Comparison of ENCODE assay signal across 32 cellular contexts in genomic region chr7:93948106-93948505, GRCh38. TPM values are rescaled to one million over a fixed set of nuclear protein-coding genes. Genes with fewer than 3 reads are reported as not detected.
A peak's percentile ranks its signal among the peaks of the same experiment; 100 is the strongest.
DNase-seq lines count a peak whose midpoint lies in the region; ATAC-seq, FAIRE-seq and TF ChIP-seq lines count a peak whose summit lies in the region.
"Had no signal": no experiment of that assay in that cellular context is flagged by ENCODE, and none has a peak within 500 bp of the region (broad histone marks: within the 10 kb centered on the region; RNA-seq: fewer than 3 reads in every experiment).

No MANE protein-coding gene starts in this region.

- H3K27ac Mint-ChIP-seq in HFFc6 (no peak overlapping the region), astrocyte (ENCODE audit: unreplicated experiment) (no peak overlapping the region), T-cell (no peak overlapping the region)
- H3K27ac Mint-ChIP-seq: activated naive CD4-positive, alpha-beta T cell treated with anti-CD3 and anti-CD28 coated beads, Interleukin-2, amount 10 ng/mL, durations not matched to agents 7 days and 5 days; GM23338; stimulated activated memory B cell treated with anti-CD40 and anti-IgM and Interleukin-4, amounts not matched to agents 10 μg/mL and 1 μg/mL and 100 μg/mL, for 72 hours had no signal

- no peaks in the 10 kb centered on the region for H3K4me1 ChIP-seq in astrocyte (ENCODE audit: insufficient read depth, low read length)
- H3K4me1 ChIP-seq in kidney (ENCODE audit: control insufficient read depth in 1 of 2, insufficient read depth in 1 of 2, low read depth in 1 of 2, low read length in 2 of 2), result no peaks in the 10 kb centered on the region
- H3K4me1 ChIP-seq: Peyer's patch, right lobe of liver had no signal

- H3K9ac ChIP-seq in astrocyte (ENCODE audit: low read length), result no peak overlapping the region
- no peak overlapping the region for H3K9ac ChIP-seq in kidney (ENCODE audit: low read length in 2 of 2)

- DNase-seq in AG10803 (ENCODE audit: low read depth) (peak; percentile 85), HFFc6 (peak; percentile 40), astrocyte (ENCODE audit: low read depth) (peak; percentile 67), iris pigment epithelial cell (ENCODE audit: low read depth) (peak; percentile 60), kidney (no peak), T-cell (no peak), iPS-NIHi7 (ENCODE audit: extremely low spot score) (no peak), D341Med (ENCODE audit: low spot score) (no peak)
- DNase-seq: activated CD4-positive, alpha-beta T cell treated with anti-CD3 and anti-CD28 coated beads, Interleukin-2, amount 50 U/mL, for 4 hours; activated CD4-positive, CD25-positive, alpha-beta regulatory T cell; activated naive CD4-positive, alpha-beta T cell treated with anti-CD3 and anti-CD28 coated beads, Interleukin-2, amount 10 ng/mL, durations not matched to agents 7 days and 5 days; anterior cingulate cortex; cortex of kidney; DND-41; NCI-H1105 treated with DMSO at 0.1 percent for 48 hours; NCI-H1930; NCI-H526 treated with DMSO at 0.1 percent for 48 hours; Peyer's patch; posterior cingulate gyrus; right lobe of liver; SIG-M5; stimulated activated CD4-positive, alpha-beta T cell treated with anti-CD3 and anti-CD28 coated beads, Interleukin-4, amount 100 ng/mL, for 4 hours; substantia nigra; T-helper 1 cell; upper lobe of left lung had no signal

- no peak for TF ChIP-seq CTCF in AG10803 (conservative IDR thresholded peaks at IDR 0.05; ENCODE audit: low read length)
- TF ChIP-seq CTCF in HFFc6 (IDR thresholded peaks at IDR 0.05), result no peak
- no peak for TF ChIP-seq CTCF in astrocyte (IDR thresholded peaks at IDR 0.05; ENCODE audit: insufficient read depth, low read depth, low read length)
- no peak for TF ChIP-seq CTCF in kidney (IDR thresholded peaks at IDR 0.05; ENCODE audit: borderline replicate concordance, extremely low read depth, insufficient read depth)

- no peaks in the 10 kb centered on the region for H4K20me1 ChIP-seq in astrocyte (ENCODE audit: insufficient read depth, low read length)

- intact Hi-C loops in kidney (cut with DNase I), result no loop called here

- ATAC-seq in T-cell (replicated peaks in 1 of 4), result no peak
- ATAC-seq: GM23338; right lobe of liver; stimulated activated memory B cell treated with anti-CD40 and anti-IgM and Interleukin-4, amounts not matched to agents 10 μg/mL and 1 μg/mL and 100 μg/mL, for 72 hours had no signal

- H3K79me2 ChIP-seq in astrocyte (ENCODE audit: insufficient read depth, low read length), result no peaks in the 10 kb centered on the region

- no peaks in the 10 kb centered on the region for H3K36me3 ChIP-seq in astrocyte (ENCODE audit: insufficient read depth, low read length)
- no peaks in the 10 kb centered on the region for H3K36me3 ChIP-seq in kidney (ENCODE audit: control insufficient read depth in 1 of 2, insufficient read depth in 2 of 2, low read length in 2 of 2)
- H3K36me3 ChIP-seq: cardiac muscle cell, esophagus muscularis mucosa, Peyer's patch, right lobe of liver, upper lobe of left lung had no signal

- H3K4me1 Mint-ChIP-seq in HFFc6 (ENCODE audit: low read depth) (peaks cover 4% of the 10 kb centered on the region; the same call in 1 of the 2 replicates), astrocyte (ENCODE audit: low read depth, unreplicated experiment) (peaks cover 15% of the 10 kb centered on the region), T-cell (no peaks in the 10 kb centered on the region)
- H3K4me1 Mint-ChIP-seq: activated naive CD4-positive, alpha-beta T cell treated with anti-CD3 and anti-CD28 coated beads, Interleukin-2, amount 10 ng/mL, durations not matched to agents 7 days and 5 days; GM23338 had no signal

- peak; percentile 83 for FAIRE-seq in astrocyte (lab: Jason Lieb, UNC)
- no peak for FAIRE-seq in kidney (lab: Jason Lieb, UNC)
- FAIRE-seq: GM12891 had no signal

- H3K9me3 ChIP-seq in astrocyte (ENCODE audit: insufficient read depth, low read depth, low read length), result no peaks in the 10 kb centered on the region
- H3K9me3 ChIP-seq in kidney (ENCODE audit: control insufficient read depth in 1 of 2, low read length in 2 of 2), result no peaks in the 10 kb centered on the region
- H3K9me3 ChIP-seq: esophagus muscularis mucosa, Peyer's patch, right lobe of liver, upper lobe of left lung had no signal

- H3K36me3 Mint-ChIP-seq in HFFc6 (ENCODE audit: low read depth), result no peaks in the 10 kb centered on the region
- H3K36me3 Mint-ChIP-seq in astrocyte (ENCODE audit: low read depth, unreplicated experiment), result no peaks in the 10 kb centered on the region
- no peaks in the 10 kb centered on the region for H3K36me3 Mint-ChIP-seq in T-cell
- H3K36me3 Mint-ChIP-seq: activated naive CD4-positive, alpha-beta T cell treated with anti-CD3 and anti-CD28 coated beads, Interleukin-2, amount 10 ng/mL, durations not matched to agents 7 days and 5 days had no signal

- POLR2A ChIA-PET in T-cell (lab: Charles Lee), result no interaction called here

- H3K4me2 ChIP-seq in astrocyte (ENCODE audit: low read length), result peak overlapping the region; percentile 10
- H3K4me2 ChIP-seq: GM23338 had no signal

- H3K27me3 ChIP-seq in astrocyte (ENCODE audit: insufficient read depth, low read length), result no peaks in the 10 kb centered on the region
- H3K27me3 ChIP-seq: cardiac muscle cell, esophagus muscularis mucosa, Peyer's patch, right lobe of liver, upper lobe of left lung had no signal

- H2AFZ ChIP-seq in astrocyte (ENCODE audit: low read depth, low read length), result no peak overlapping the region
- H2AFZ ChIP-seq: GM23338 had no signal

- CTCF ChIA-PET in T-cell (lab: Charles Lee), result no interaction called here

- no peak overlapping the region for H3K4me3 ChIP-seq in AG10803 (ENCODE audit: low read length)
- H3K4me3 ChIP-seq in astrocyte (ENCODE audit: insufficient read depth, low read depth, low read length), result no peak overlapping the region
- H3K4me3 ChIP-seq in kidney (ENCODE audit: low read length in 2 of 2), result no peak overlapping the region
- H3K4me3 ChIP-seq: cardiac muscle cell, esophagus muscularis mucosa, GM23338, Peyer's patch, right lobe of liver, upper lobe of left lung had no signal

- H3K9me3 Mint-ChIP-seq in HFFc6 (no peaks in the 10 kb centered on the region), astrocyte (ENCODE audit: unreplicated experiment) (no peaks in the 10 kb centered on the region), T-cell (no peaks in the 10 kb centered on the region)
- H3K9me3 Mint-ChIP-seq: activated naive CD4-positive, alpha-beta T cell treated with anti-CD3 and anti-CD28 coated beads, Interleukin-2, amount 10 ng/mL, durations not matched to agents 7 days and 5 days; GM23338 had no signal

- H3K27me3 Mint-ChIP-seq in HFFc6 (ENCODE audit: insufficient read depth) (no peaks in the 10 kb centered on the region), astrocyte (ENCODE audit: low read depth, unreplicated experiment) (no peaks in the 10 kb centered on the region), T-cell (peaks cover 0 to 8% of the 10 kb centered on the region in 2 donors)
- H3K27me3 Mint-ChIP-seq: activated naive CD4-positive, alpha-beta T cell treated with anti-CD3 and anti-CD28 coated beads, Interleukin-2, amount 10 ng/mL, durations not matched to agents 7 days and 5 days; stimulated activated memory B cell treated with anti-CD40 and anti-IgM and Interleukin-4, amounts not matched to agents 10 μg/mL and 1 μg/mL and 100 μg/mL, for 72 hours had no signal

- no peak overlapping the region for H3K27ac ChIP-seq in astrocyte (ENCODE audit: low read depth, low read length)
- no peak overlapping the region for H3K27ac ChIP-seq in kidney (ENCODE audit: low read depth in 2 of 2, low read length in 2 of 2)
- H3K27ac ChIP-seq: C4-2B, cardiac muscle cell, esophagus muscularis mucosa, Peyer's patch, right lobe of liver, upper lobe of left lung had no signal

- no peak overlapping the region for H3K4me3 Mint-ChIP-seq in HFFc6
- no peak overlapping the region for H3K4me3 Mint-ChIP-seq in astrocyte (ENCODE audit: unreplicated experiment)
- no peak overlapping the region for H3K4me3 Mint-ChIP-seq in T-cell
- H3K4me3 Mint-ChIP-seq: activated naive CD4-positive, alpha-beta T cell treated with anti-CD3 and anti-CD28 coated beads, Interleukin-2, amount 10 ng/mL, durations not matched to agents 7 days and 5 days; GM23338; stimulated activated memory B cell treated with anti-CD40 and anti-IgM and Interleukin-4, amounts not matched to agents 10 μg/mL and 1 μg/mL and 100 μg/mL, for 72 hours had no signal

RNA-seq across cellular contexts. Expression of gene GNG11, which starts 26.6 kb away (rescaled TPM):
- 10 to 100 TPM; 26.0 to 31.4 (median 28.1) TPM for total RNA-seq in HFFc6 (2021; fragmentation: NEBNext Ultra II Directional; extraction: Animal tissue kit (Norgen Biotek cat#: 25700))
- total RNA-seq in astrocyte, result 7.7 and 8.8 TPM in 2 replicates
- 23.1 TPM for total RNA-seq in kidney
- 45.0 TPM for polyA plus RNA-seq in kidney (ENCODE audit: insufficient read depth, low read depth, low replicate concordance)
- under 1 TPM in 3 of 5 donors, not detected in 2; 0.09 to 0.35 (median 0.12) TPM for total RNA-seq in T-cell

RNA-seq across cellular contexts. Expression of gene GNGT1, which starts 41.7 kb away (rescaled TPM):
- not detected for total RNA-seq in HFFc6 (2021; fragmentation: NEBNext Ultra II Directional; extraction: Animal tissue kit (Norgen Biotek cat#: 25700))
- total RNA-seq in astrocyte (not detected in 2 replicates), kidney (0.35 TPM), T-cell (not detected)
- not detected for polyA plus RNA-seq in kidney (ENCODE audit: insufficient read depth, low read depth, low replicate concordance)
- total RNA-seq: cardiac muscle cell, esophagus muscularis mucosa, GM23338, lung microvascular endothelial cell, Peyer's patch, right lobe of liver, upper lobe of left lung had no signal
- polyA plus RNA-seq: cardiac muscle cell had no signal

RNA-seq across cellular contexts. Expression of gene BET1, which starts 56.0 kb away (rescaled TPM):
- total RNA-seq in HFFc6 (2021; fragmentation: NEBNext Ultra II Directional; extraction: Animal tissue kit (Norgen Biotek cat#: 25700)), result 10 to 100 TPM; 26.4 to 36.5 (median 30.5) TPM
- total RNA-seq in astrocyte (37.4 and 38.0 TPM in 2 replicates), kidney (25.8 TPM), T-cell (10 to 100 TPM; 11.9 to 27.2 (median 25.4) TPM)
- 32.2 TPM for polyA plus RNA-seq in kidney (ENCODE audit: insufficient read depth, low read depth, low replicate concordance)

RNA-seq across cellular contexts. Expression of gene TFPI2, which starts 57.6 kb away (rescaled TPM):
- 10 to 100 TPM; 38.2 to 80.3 (median 54.5) TPM for total RNA-seq in HFFc6 (2021; fragmentation: NEBNext Ultra II Directional; extraction: Animal tissue kit (Norgen Biotek cat#: 25700))
- total RNA-seq in astrocyte (66.2 and 74.8 TPM in 2 replicates), kidney (42.5 TPM), T-cell (under 1 TPM in 2 of 5 donors, not detected in 3; 0.23 to 0.51 TPM)
- 7.8 TPM for polyA plus RNA-seq in kidney (ENCODE audit: insufficient read depth, low read depth, low replicate concordance)

Comparison
In these comparisons a context has a peak if more than half of its experiments do, and no peak if none do; other contexts are left out.
1. DNase-seq: peak in AG10803 (single experiment), HFFc6 (single experiment), astrocyte (single experiment) and iris pigment epithelial cell (single experiment); none in kidney (single experiment), T-cell (0 of 34), iPS-NIHi7 (single experiment) and D341Med (single experiment).